Comparison of ENCODE assay signal across 20 cellular contexts in the genomic region with DNA sequence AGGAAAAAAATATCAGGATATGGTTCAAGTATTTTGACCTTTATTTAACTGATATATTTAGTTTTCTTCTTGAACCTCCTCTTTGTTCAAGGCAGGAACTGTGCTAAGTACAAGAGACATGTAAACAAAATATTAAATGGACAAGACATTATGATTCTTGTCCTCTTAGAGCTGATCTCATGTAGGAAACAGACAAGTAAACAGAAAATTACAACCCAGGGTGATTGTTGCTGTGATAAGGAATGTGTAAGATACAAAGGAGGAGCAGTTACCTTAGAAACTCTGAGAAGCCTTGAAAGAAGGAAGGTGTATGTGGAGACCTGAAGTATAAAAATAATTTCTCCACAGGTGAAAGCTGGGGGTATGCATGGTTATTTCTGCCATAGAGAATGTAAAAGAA. TPM values are rescaled to one million over a fixed set of nuclear protein-coding genes. Genes with fewer than 3 reads are reported as not detected.
DNase-seq lines count a peak whose midpoint lies in the region; ATAC-seq and TF ChIP-seq lines count a peak whose summit lies in the region.
"Had no signal": no experiment of that assay in that cellular context is flagged by ENCODE, and none has a peak within 500 bp of the region (broad histone marks: within the 10 kb centered on the region; RNA-seq: fewer than 3 reads in every experiment).

No MANE protein-coding gene starts in this region.

- CTCF ChIA-PET in CD8-positive, alpha-beta T cell (lab: Charles Lee) = interaction anchor here (1.3 to 5.2 kb wide), 2 partner anchors 13 to 15 kb away, joined by 3 to 21 read pairs; a partner anchor contains a TSS

- no peak overlapping the region for H3K4me3 ChIP-seq in CD8-positive, alpha-beta T cell (ENCODE audit: low read depth, low read length)
- H3K4me3 ChIP-seq in HUES64 (ENCODE audit: low read length) (no peak overlapping the region), endodermal cell (ENCODE audit: low read length) (no peak overlapping the region)
- H3K4me3 ChIP-seq: A549, HAP-1, SJCRH30 had no signal

- DNase-seq in CD8-positive, alpha-beta T cell = no peak
- no peak for DNase-seq in endodermal cell
- DNase-seq in progenitor cell of endocrine pancreas (ENCODE audit: low spot score, unreplicated experiment) = no peak
- no peak for DNase-seq in left cardiac atrium
- DNase-seq in Ammon's horn (ENCODE audit: low spot score) = no peak
- no peak for DNase-seq in medulla oblongata (ENCODE audit: extremely low spot score)
- DNase-seq: BE2C, Caco-2, DMS 273 treated with DMSO at 0.1 percent for 48 hours, DMS79 treated with DMSO at 0.1 percent for 48 hours, IMR-90, NCI-H1694, NCI-H2081 treated with DMSO at 0.1 percent for 48 hours, NCI-H446, NCI-H526, OCI-M1, SJCRH30 had no signal

- no peak for TF ChIP-seq CTCF in CD8-positive, alpha-beta T cell (IDR thresholded peaks at IDR 0.05)
- TF ChIP-seq CTCF in endodermal cell (conservative IDR thresholded peaks at IDR 0.05) = no peak
- TF ChIP-seq CTCF in progenitor cell of endocrine pancreas (IDR thresholded peaks at IDR 0.05; ENCODE audit: unreplicated experiment) = no peak

- no peak overlapping the region for H3K27ac ChIP-seq in CD8-positive, alpha-beta T cell (ENCODE audit: low read depth, low read length)
- H3K27ac ChIP-seq in HUES64 (ENCODE audit: low read depth, low read length) (peak overlapping the region; percentile 43; the same call in 1 of the 2 replicates), endodermal cell (ENCODE audit: low read depth, low read length) (no peak overlapping the region)
- H3K27ac ChIP-seq: A549, SJCRH30 had no signal

- no peaks in the 10 kb centered on the region for H3K9me3 ChIP-seq in CD8-positive, alpha-beta T cell (ENCODE audit: low read length)
- H3K9me3 ChIP-seq in HUES64 (ENCODE audit: insufficient read depth, low read depth, low read length) (no peaks in the 10 kb centered on the region), endodermal cell (ENCODE audit: control insufficient read depth, low read length) (no peaks in the 10 kb centered on the region)
- H3K9me3 ChIP-seq: A549, BE2C, Caco-2, HAP-1, SJCRH30 had no signal

- no peak for ATAC-seq in CD8-positive, alpha-beta T cell
- no peak for ATAC-seq in left cardiac atrium
- ATAC-seq: A549 had no signal

- peaks cover 9% of the 10 kb centered on the region for H3K36me3 ChIP-seq in CD8-positive, alpha-beta T cell (ENCODE audit: insufficient read depth, low read length)
- peaks cover 35% of the 10 kb centered on the region for H3K36me3 ChIP-seq in HUES64 (ENCODE audit: insufficient read depth, low read length)
- H3K36me3 ChIP-seq in endodermal cell (ENCODE audit: control insufficient read depth, insufficient read depth, low read length) = peaks cover 18% of the 10 kb centered on the region
- H3K36me3 ChIP-seq: BE2C, SJCRH30 had no signal

- H3K9me3 Mint-ChIP-seq in CD8-positive, alpha-beta T cell = no peaks in the 10 kb centered on the region
- H3K9me3 Mint-ChIP-seq in endodermal cell (no peaks in the 10 kb centered on the region), progenitor cell of endocrine pancreas (ENCODE audit: low read depth) (no peaks in the 10 kb centered on the region)

- intact Hi-C loops in CD8-positive, alpha-beta T cell (cut with DNase I, micrococcal nuclease) = loop anchor here in 1 of 2 experiments (10.0 kb wide), 1 partner anchor 590 kb away; no protein-coding TSS in a partner anchor
- intact Hi-C loops in left cardiac atrium (cut with DNase I) = no loop called here

- H3K27me3 Mint-ChIP-seq in CD8-positive, alpha-beta T cell (ENCODE audit: low read depth) = no peaks in the 10 kb centered on the region
- no peaks in the 10 kb centered on the region for H3K27me3 Mint-ChIP-seq in endodermal cell (ENCODE audit: insufficient read depth)
- H3K27me3 Mint-ChIP-seq in progenitor cell of endocrine pancreas = no peaks in the 10 kb centered on the region

- H3K27ac Mint-ChIP-seq in CD8-positive, alpha-beta T cell = peak overlapping the region; percentile 8
- H3K27ac Mint-ChIP-seq in endodermal cell (peak overlapping the region; percentile 10), progenitor cell of endocrine pancreas (peak overlapping the region; percentile 12)

- H3K36me3 Mint-ChIP-seq in CD8-positive, alpha-beta T cell = peaks cover 72% of the 10 kb centered on the region
- peaks cover 22% of the 10 kb centered on the region for H3K36me3 Mint-ChIP-seq in endodermal cell (ENCODE audit: low read depth)
- peaks cover 18% of the 10 kb centered on the region for H3K36me3 Mint-ChIP-seq in progenitor cell of endocrine pancreas (ENCODE audit: insufficient read depth)

- no peaks in the 10 kb centered on the region for H3K4me1 ChIP-seq in CD8-positive, alpha-beta T cell (ENCODE audit: insufficient read depth, low read length)
- H3K4me1 ChIP-seq in HUES64 (ENCODE audit: insufficient read depth, low read length) = peaks cover 14% of the 10 kb centered on the region
- H3K4me1 ChIP-seq in endodermal cell (ENCODE audit: control insufficient read depth, insufficient read depth, low read length) = no peaks in the 10 kb centered on the region
- H3K4me1 ChIP-seq: A549, BE2C, Caco-2, SJCRH30 had no signal

- H3K4me1 Mint-ChIP-seq in CD8-positive, alpha-beta T cell (ENCODE audit: low read depth) = peaks cover 2% of the 10 kb centered on the region
- H3K4me1 Mint-ChIP-seq in endodermal cell (peaks cover 9% of the 10 kb centered on the region), progenitor cell of endocrine pancreas (ENCODE audit: low read depth) (peaks cover 9% of the 10 kb centered on the region)

- H3K4me3 Mint-ChIP-seq in CD8-positive, alpha-beta T cell = no peak overlapping the region
- H3K4me3 Mint-ChIP-seq in endodermal cell (no peak overlapping the region), progenitor cell of endocrine pancreas (ENCODE audit: low read depth) (no peak overlapping the region)

- no peak overlapping the region for H3K9ac ChIP-seq in HUES64 (ENCODE audit: low read depth, low read length)
- H3K9ac ChIP-seq in endodermal cell (ENCODE audit: extremely low read depth, low read length, poor library complexity, severe bottlenecking) = no peak overlapping the region

- POLR2A ChIA-PET in CD8-positive, alpha-beta T cell (lab: Charles Lee) = no interaction called here

- no peaks in the 10 kb centered on the region for H3K27me3 ChIP-seq in CD8-positive, alpha-beta T cell (ENCODE audit: insufficient read depth, low read length)
- H3K27me3 ChIP-seq in HUES64 (ENCODE audit: insufficient read depth, low read length) = no peaks in the 10 kb centered on the region
- no peaks in the 10 kb centered on the region for H3K27me3 ChIP-seq in endodermal cell (ENCODE audit: control insufficient read depth, insufficient read depth, low read length, poor library complexity, severe bottlenecking)
- H3K27me3 ChIP-seq: BE2C, SJCRH30 had no signal

RNA-seq across cellular contexts. Expression of a gene that starts 12.9 kb away (rescaled TPM):
- 1 to 10 TPM; 6.4 to 6.8 TPM for total RNA-seq in CD8-positive, alpha-beta T cell
- 11.1 TPM for polyA plus RNA-seq in HUES64 (2013, experiment 1 of 2)
- polyA plus RNA-seq in HUES64 (2013, experiment 2 of 2) = 9.3 TPM
- total RNA-seq in endodermal cell (10 to 100 TPM; 13.7 to 14.9 TPM), progenitor cell of endocrine pancreas (18.8 and 19.7 TPM in 2 replicates), left cardiac atrium (1 to 10 TPM; 5.6 to 6.4 TPM)
- polyA plus RNA-seq in endodermal cell (2013, experiment 1 of 2) = 14.8 TPM
- 15.9 TPM for polyA plus RNA-seq in endodermal cell (2013, experiment 2 of 2)

RNA-seq across cellular contexts. Expression of a gene that starts 52.5 kb away (rescaled TPM):
- not detected for total RNA-seq in CD8-positive, alpha-beta T cell
- 0.25 TPM for polyA plus RNA-seq in HUES64 (2013, experiment 1 of 2)
- 0.25 TPM for polyA plus RNA-seq in HUES64 (2013, experiment 2 of 2)
- total RNA-seq in endodermal cell (1 to 10 TPM; 1.5 to 1.9 TPM), progenitor cell of endocrine pancreas (54.8 and 60.5 TPM in 2 replicates), left cardiac atrium (under 1 TPM; 0.24 to 0.56 TPM)
- 0.68 TPM for polyA plus RNA-seq in endodermal cell (2013, experiment 1 of 2)
- polyA plus RNA-seq in endodermal cell (2013, experiment 2 of 2) = 0.58 TPM

Comparison
In these comparisons a context has a peak if more than half of its experiments do, and no peak if none do; other contexts are left out.
1. RNA of a gene that starts 52.5 kb away (total RNA-seq): 54.8 to 60.5 TPM in progenitor cell of endocrine pancreas; 1.5 to 1.9 TPM in endodermal cell, 0.24 to 0.56 TPM in left cardiac atrium and not detected in CD8-positive, alpha-beta T cell; every median in the first group is over 10 times any median in the second.
2. Peak in every context shown above with its lines, with median percentiles within 50 percentile points of each other: H3K27ac Mint-ChIP-seq.